In genomic region chr2:193348055-193348454, GRCh38 we compare ENCODE assay signal across 10 cellular contexts.
DNase-seq lines count a peak whose midpoint lies in the region; ATAC-seq, FAIRE-seq and TF ChIP-seq lines count a peak whose summit lies in the region.
"Had no signal": no experiment of that assay in that cellular context is flagged by ENCODE, and none has a peak within 500 bp of the region (broad histone marks: within the 10 kb centered on the region; RNA-seq: fewer than 3 reads in every experiment).

No MANE protein-coding gene starts in this region.

- no peaks in the 10 kb centered on the region for H3K36me3 Mint-ChIP-seq in CD8-positive, alpha-beta memory T cell
- H3K36me3 Mint-ChIP-seq in dendritic cell treated with granulocyte-macrophage colony-stimulating factor and Interleukin-4, amounts not matched to agents 40 ng/mL and 50 ng/mL, for 4 days (ENCODE audit: low read depth), result no peaks in the 10 kb centered on the region

- H3K4me3 Mint-ChIP-seq in CD8-positive, alpha-beta memory T cell, result peak overlapping the region; percentile 56 to 85 (median 76)
- H3K4me3 Mint-ChIP-seq in dendritic cell treated with granulocyte-macrophage colony-stimulating factor and Interleukin-4, amounts not matched to agents 40 ng/mL and 50 ng/mL, for 4 days, result peak overlapping the region; percentile 72
- H3K4me3 Mint-ChIP-seq: nephron had no signal

- TF ChIP-seq CTCF in osteoblast (IDR thresholded peaks at IDR 0.05; ENCODE audit: extremely low read depth, low read depth, low read length), result no peak

- no peak for DNase-seq in CD8-positive, alpha-beta memory T cell
- DNase-seq in MG63 (no peak), osteoblast (ENCODE audit: insufficient read length, low spot score, missing footprints) (no peak), urothelium cell line (ENCODE audit: low spot score) (no peak), NCI-H2196 treated with DMSO at 0.1 percent for 48 hours (lab: John Stamatoyannopoulos, UW; ENCODE audit: unreplicated experiment) (no peak)
- DNase-seq: IMR-90 had no signal

- peaks cover 5 to 14% (median 11%) of the 10 kb centered on the region in 3 donors for H3K4me1 Mint-ChIP-seq in CD8-positive, alpha-beta memory T cell
- H3K4me1 Mint-ChIP-seq in dendritic cell treated with granulocyte-macrophage colony-stimulating factor and Interleukin-4, amounts not matched to agents 40 ng/mL and 50 ng/mL, for 4 days (ENCODE audit: low read depth), result no peaks in the 10 kb centered on the region
- H3K4me1 Mint-ChIP-seq: nephron had no signal

- H3K9me3 Mint-ChIP-seq in CD8-positive, alpha-beta memory T cell, result peaks cover 0 to 3% (median 0%) of the 10 kb centered on the region in 5 donors
- no peaks in the 10 kb centered on the region for H3K9me3 Mint-ChIP-seq in dendritic cell treated with granulocyte-macrophage colony-stimulating factor and Interleukin-4, amounts not matched to agents 40 ng/mL and 50 ng/mL, for 4 days
- H3K9me3 Mint-ChIP-seq: nephron had no signal

- FAIRE-seq in urothelium cell line (lab: Jason Lieb, UNC), result no peak

- H3K4me1 ChIP-seq in CD8-positive, alpha-beta memory T cell (ENCODE audit: insufficient read depth, low read length), result peaks cover 4% of the 10 kb centered on the region
- no peaks in the 10 kb centered on the region for H3K4me1 ChIP-seq in osteoblast (ENCODE audit: insufficient read depth, low read length)

- H3K27me3 Mint-ChIP-seq in CD8-positive, alpha-beta memory T cell, result no peaks in the 10 kb centered on the region
- no peaks in the 10 kb centered on the region for H3K27me3 Mint-ChIP-seq in dendritic cell treated with granulocyte-macrophage colony-stimulating factor and Interleukin-4, amounts not matched to agents 40 ng/mL and 50 ng/mL, for 4 days

- H4K20me1 ChIP-seq in osteoblast (ENCODE audit: insufficient read depth, low read length), result no peaks in the 10 kb centered on the region

- H3K27ac ChIP-seq in CD8-positive, alpha-beta memory T cell (ENCODE audit: low read depth, low read length), result no peak overlapping the region
- H3K27ac ChIP-seq in osteoblast (ENCODE audit: low read depth, low read length), result no peak overlapping the region

- intact Hi-C loops in dendritic cell treated with granulocyte-macrophage colony-stimulating factor and Interleukin-4, amounts not matched to agents 40 ng/mL and 50 ng/mL, for 4 days (cut with micrococcal nuclease), result no loop called here

- CTCF ChIA-PET in CD8-positive, alpha-beta memory T cell (lab: Charles Lee), result no interaction called here

- H3K4me2 ChIP-seq in osteoblast (ENCODE audit: insufficient read depth, low read length), result peak overlapping the region; percentile 45

- peak overlapping the region; percentile 52 for H3K4me3 ChIP-seq in CD8-positive, alpha-beta memory T cell (ENCODE audit: low read length)
- H3K4me3 ChIP-seq in MG63 (peak overlapping the region; percentile 26), osteoblast (ENCODE audit: insufficient read depth, low read length) (peak overlapping the region; percentile 55)

- no peaks in the 10 kb centered on the region for H3K9me3 ChIP-seq in CD8-positive, alpha-beta memory T cell (ENCODE audit: low read length)
- H3K9me3 ChIP-seq in MG63 (no peaks in the 10 kb centered on the region), osteoblast (ENCODE audit: low read depth, low read length) (no peaks in the 10 kb centered on the region)

- H3K79me2 ChIP-seq in osteoblast (ENCODE audit: insufficient read depth, low read length), result no peaks in the 10 kb centered on the region

- no peak for ATAC-seq in HG03108 (IDR thresholded peaks at IDR 0.05; ENCODE audit: unreplicated experiment)
- ATAC-seq in HG03432 (IDR thresholded peaks at IDR 0.05; ENCODE audit: unreplicated experiment), result no peak

- H3K36me3 ChIP-seq in CD8-positive, alpha-beta memory T cell (ENCODE audit: insufficient read depth, low read length), result no peaks in the 10 kb centered on the region
- H3K36me3 ChIP-seq in MG63, result no peaks in the 10 kb centered on the region
- no peaks in the 10 kb centered on the region for H3K36me3 ChIP-seq in osteoblast (ENCODE audit: insufficient read depth, low read length)

- peak overlapping the region in 5 of 8 donors; percentile 9 to 70 (median 39) for H3K27ac Mint-ChIP-seq in CD8-positive, alpha-beta memory T cell
- H3K27ac Mint-ChIP-seq in dendritic cell treated with granulocyte-macrophage colony-stimulating factor and Interleukin-4, amounts not matched to agents 40 ng/mL and 50 ng/mL, for 4 days, result peak overlapping the region; percentile 82
- H3K27ac Mint-ChIP-seq: nephron had no signal

- peak overlapping the region; percentile 90 for H2AFZ ChIP-seq in osteoblast (ENCODE audit: low read length)

- H3K27me3 ChIP-seq in CD8-positive, alpha-beta memory T cell (ENCODE audit: insufficient read depth, low read length, poor library complexity, severe bottlenecking), result no peaks in the 10 kb centered on the region
- H3K27me3 ChIP-seq in MG63, result no peaks in the 10 kb centered on the region
- no peaks in the 10 kb centered on the region for H3K27me3 ChIP-seq in osteoblast (ENCODE audit: insufficient read depth, low read length)

- POLR2A ChIA-PET in CD8-positive, alpha-beta memory T cell (lab: Charles Lee), result no interaction called here
